Comparison of ENCODE assay signal across 8 cellular contexts in the genomic region with DNA sequence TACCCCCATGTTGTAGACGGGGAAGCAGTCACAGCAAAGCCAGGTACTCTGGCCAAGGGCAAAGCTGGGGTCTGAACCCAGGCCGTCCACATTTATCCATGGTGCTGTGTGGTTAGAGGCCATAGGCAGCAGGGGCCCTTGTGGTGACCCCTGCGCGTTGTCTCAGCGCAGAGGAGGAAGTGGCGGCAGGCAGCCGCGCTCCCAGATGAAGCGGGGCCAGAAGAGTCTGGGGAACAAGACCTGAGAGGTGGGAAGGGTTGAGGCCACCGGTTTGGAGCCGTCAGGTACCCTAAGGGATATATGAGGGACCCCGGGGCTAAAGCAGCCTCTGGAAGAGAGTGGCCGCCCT. TPM values are rescaled to one million over a fixed set of nuclear protein-coding genes. Genes with fewer than 3 reads are reported as not detected.
DNase-seq lines count a peak whose midpoint lies in the region; ATAC-seq, FAIRE-seq and TF ChIP-seq lines count a peak whose summit lies in the region.

No MANE protein-coding gene starts in this region.

- peak overlapping the region in 1 of 2 donors; percentile 60 for H3K9ac ChIP-seq in kidney (ENCODE audit: low read length in 2 of 2)

- no peaks in the 10 kb centered on the region for H3K9me3 ChIP-seq in body of pancreas
- H3K9me3 ChIP-seq in kidney (ENCODE audit: control insufficient read depth in 1 of 2, low read length in 2 of 2) = no peaks in the 10 kb centered on the region
- H3K9me3 ChIP-seq in stomach = no peaks in the 10 kb centered on the region

- H3K27me3 ChIP-seq in body of pancreas (no peaks in the 10 kb centered on the region), stomach (no peaks in the 10 kb centered on the region)

- ATAC-seq in HG02884 (IDR thresholded peaks at IDR 0.05; ENCODE audit: unreplicated experiment) (peak; percentile 48), body of pancreas (peak; percentile 59)

- TF ChIP-seq POLR2A in body of pancreas (IDR thresholded peaks at IDR 0.05) (no peak), stomach (IDR thresholded peaks at IDR 0.05) (no peak)

- no peak for FAIRE-seq in kidney (lab: Jason Lieb, UNC)

- H3K4me3 ChIP-seq in body of pancreas = peak overlapping the region; percentile 69 to 76
- H3K4me3 ChIP-seq in kidney (ENCODE audit: low read length in 2 of 2) = peak overlapping the region; percentile 81 to 83
- H3K4me3 ChIP-seq in stomach = peak overlapping the region; percentile 83 to 98 (median 95)

- H3K27ac ChIP-seq in body of pancreas (peak overlapping the region in 2 of 4 donors; percentile 66), kidney (ENCODE audit: low read depth in 2 of 2, low read length in 2 of 2) (no peak overlapping the region), stomach (peak overlapping the region in 3 of 5 donors; percentile 77 to 85 (median 83))

- H3K4me1 ChIP-seq in body of pancreas (peaks cover 9% of the 10 kb centered on the region), kidney (ENCODE audit: control insufficient read depth in 1 of 2, insufficient read depth in 1 of 2, low read depth in 1 of 2, low read length in 2 of 2) (peaks cover 0 to 3% of the 10 kb centered on the region in 2 donors), stomach (peaks cover 0 to 17% (median 9%) of the 10 kb centered on the region in 4 donors)

- no peak for TF ChIP-seq EP300 in stomach (IDR thresholded peaks at IDR 0.05)

- H3K36me3 ChIP-seq in body of pancreas (replicated peaks in 1 of 2; ENCODE audit: insufficient read depth in 1 of 2, low read depth in 2 of 2) = peaks cover 0 to 2% of the 10 kb centered on the region in 2 donors
- no peaks in the 10 kb centered on the region for H3K36me3 ChIP-seq in kidney (ENCODE audit: control insufficient read depth in 1 of 2, insufficient read depth in 2 of 2, low read length in 2 of 2)
- peaks cover 0 to 12% (median 6%) of the 10 kb centered on the region in 4 donors for H3K36me3 ChIP-seq in stomach

- TF ChIP-seq CTCF in body of pancreas (IDR thresholded peaks at IDR 0.05) = peak in 3 of 7 experiments; percentile 12 to 21 (median 17)
- no peak for TF ChIP-seq CTCF in kidney (IDR thresholded peaks at IDR 0.05; ENCODE audit: borderline replicate concordance, extremely low read depth, insufficient read depth)
- TF ChIP-seq CTCF in stomach (IDR thresholded peaks at IDR 0.05) = no peak

- 7 to 9% methylated on average over 11 to 13 of the region's 13 CpGs for WGBS in body of pancreas, 2 donors
- WGBS in stomach, 5 donors = 5 to 9% (median 7%) methylated on average over 8 to 13 of the region's 13 CpGs

- peak; percentile 8 for DNase-seq in stimulated activated CD4-positive, alpha-beta T cell treated with anti-CD3 and anti-CD28 coated beads, Interleukin-12 subunit alpha, Interleukin-12 subunit beta, amount 100 ng/mL, for 4 hours
- no peak for DNase-seq in stimulated activated CD4-positive, alpha-beta T cell treated with anti-CD3 and anti-CD28 coated beads, Interleukin-4, amount 100 ng/mL, for 24 hours
- peak; percentile 67 for DNase-seq in NOMO-1 treated with DMSO at 0.1 percent for 48 hours (lab: John Stamatoyannopoulos, UW; ENCODE audit: unreplicated experiment)
- DNase-seq in body of pancreas = peak; percentile 28 to 39 (median 37)
- DNase-seq in kidney = peak; percentile 80
- peak; percentile 50 for DNase-seq in stomach
- no peak for DNase-seq in NCI-H526 treated with DMSO at 0.1 percent for 48 hours (lab: John Stamatoyannopoulos, UW)

- intact Hi-C loops in body of pancreas (cut with DNase I) (no loop called here), kidney (cut with DNase I) (no loop called here), stomach (cut with DNase I; ENCODE audit: low total_unique reads) (no loop called here)

RNA-seq across cellular contexts. Expression of gene ZNF396, which starts 0.8 kb away (rescaled TPM):
- total RNA-seq in body of pancreas = 1 to 10 TPM; 2.6 to 3.9 TPM
- total RNA-seq in kidney = 6.5 TPM
- 4.7 TPM for polyA plus RNA-seq in kidney (ENCODE audit: insufficient read depth, low read depth, low replicate concordance)
- 1 to 10 TPM in 4 of 5 donors, not detected in 1; 3.9 to 7.6 (median 5.5) TPM for total RNA-seq in stomach
- 1 to 10 TPM; 1.3 to 4.3 (median 1.8) TPM for polyA plus RNA-seq in stomach

RNA-seq across cellular contexts. Expression of gene ZNF24, which starts 32.1 kb away (rescaled TPM):
- total RNA-seq in body of pancreas (10 to 100 TPM; 17.9 to 18.5 TPM), kidney (55.5 TPM), stomach (10 to 100 TPM; 27.5 to 76.2 (median 32.1) TPM)
- polyA plus RNA-seq in kidney (ENCODE audit: insufficient read depth, low read depth, low replicate concordance) (14.3 TPM), stomach (10 to 100 TPM; 10.5 to 18.2 (median 15.2) TPM)

Comparison
In these comparisons a context has a peak if more than half of its experiments do, and no peak if none do; other contexts are left out.
1. DNase-seq: peak in stimulated activated CD4-positive, alpha-beta T cell treated with anti-CD3 and anti-CD28 coated beads, Interleukin-12 subunit alpha, Interleukin-12 subunit beta, amount 100 ng/mL, for 4 hours (single experiment), NOMO-1 treated with DMSO at 0.1 percent for 48 hours (single experiment), body of pancreas (4 of 4), kidney (single experiment) and stomach (single experiment); none in stimulated activated CD4-positive, alpha-beta T cell treated with anti-CD3 and anti-CD28 coated beads, Interleukin-4, amount 100 ng/mL, for 24 hours (single experiment) and NCI-H526 treated with DMSO at 0.1 percent for 48 hours (single experiment).
2. H3K27ac ChIP-seq: peak in stomach (3 of 5); none in kidney (0 of 2).
3. Peak in every context shown above with its lines, with median percentiles within 50 percentile points of each other: H3K4me3 ChIP-seq.